Comparison of ENCODE assay signal across 24 cellular contexts in genomic region chr12:19645823-19646222, GRCh38.
"Had no signal": no experiment of that assay in that cellular context is flagged by ENCODE, and none has a peak within 500 bp of the region (broad histone marks: within the 10 kb centered on the region; RNA-seq: fewer than 3 reads in every experiment).

No MANE protein-coding gene starts in this region.

- H3K27ac ChIP-seq: coronary artery, dorsolateral prefrontal cortex, esophagus muscularis mucosa, foreskin keratinocyte, gastroesophageal sphincter, heart right ventricle, left lung, lower lobe of right lung had no signal

- ATAC-seq: gastroesophageal sphincter, heart right ventricle, left cardiac atrium, left lung, left ventricle myocardium superior, lower lobe of right lung, mucosa of descending colon had no signal

- H3K36me3 ChIP-seq: esophagus muscularis mucosa, gastroesophageal sphincter, heart right ventricle, left lung, lower lobe of right lung had no signal

- H3K27me3 ChIP-seq: dorsolateral prefrontal cortex, esophagus muscularis mucosa, foreskin keratinocyte, gastroesophageal sphincter, heart right ventricle, left lung had no signal

- H3K4me3 ChIP-seq: coronary artery, dorsolateral prefrontal cortex, esophagus muscularis mucosa, gastroesophageal sphincter, heart right ventricle, left lung, lower lobe of right lung, mucosa of descending colon had no signal

- H3K4me1 ChIP-seq: foreskin keratinocyte, left lung, lower lobe of right lung had no signal

- H3K9me3 ChIP-seq: esophagus muscularis mucosa, gastroesophageal sphincter, lower lobe of right lung, mucosa of descending colon had no signal

- DNase-seq: dermis blood vessel endothelial cell; dorsolateral prefrontal cortex; effector CD4-positive, alpha-beta T cell; effector memory CD4-positive, alpha-beta T cell; foreskin keratinocyte; glutamatergic neuron; head of caudate nucleus; heart right ventricle; hippocampal formation; left cardiac atrium; left lung; left ventricle myocardium superior; lower lobe of right lung; mesenchymal stem cell; mucosa of descending colon; naive B cell had no signal

- FAIRE-seq: colon, endothelial cell of umbilical vein, frontal cortex, islet of Langerhans, keratinocyte had no signal
